In the genomic region with DNA sequence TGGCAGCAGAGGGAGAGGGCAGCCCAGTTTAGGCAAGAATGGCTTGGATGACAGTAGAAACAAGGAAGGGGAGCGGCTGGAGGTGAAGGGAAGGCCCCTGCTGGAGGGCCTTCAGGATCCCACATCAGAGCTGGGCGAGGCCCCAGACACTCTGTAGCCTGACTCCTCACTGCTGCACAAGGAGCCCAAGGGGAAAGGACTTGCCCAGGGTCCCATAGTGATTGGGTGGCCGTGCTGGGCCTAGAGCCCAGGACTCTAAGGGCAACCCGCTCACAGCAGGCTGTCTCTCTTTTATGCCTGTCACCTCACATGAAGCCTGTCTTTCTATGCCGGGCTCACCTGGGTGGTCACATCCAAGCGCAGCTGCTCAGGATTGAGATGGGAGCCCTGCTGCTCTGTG, we compare ENCODE assay signal across 9 cellular contexts. TPM values are rescaled to one million over a fixed set of nuclear protein-coding genes. Genes with fewer than 3 reads are reported as not detected.
"Had no signal": no experiment of that assay in that cellular context is flagged by ENCODE, and none has a peak within 500 bp of the region (broad histone marks: within the 10 kb centered on the region; RNA-seq: fewer than 3 reads in every experiment).

No MANE protein-coding gene starts in this region.

- H3K4me1 ChIP-seq: HAP-1 had no signal

- H3K4me3 Mint-ChIP-seq: HFFc6 had no signal

- H3K4me3 ChIP-seq: GM23248, HAP-1 had no signal

- H3K27ac Mint-ChIP-seq: HFFc6 had no signal

- H3K27ac ChIP-seq: GM23248, HL-60 had no signal

- H3K9me3 Mint-ChIP-seq: HFFc6 had no signal

- H3K9me3 ChIP-seq: HAP-1 had no signal

- DNase-seq: GM23248, GOT3, HFFc6, IMR-90 had no signal

- H3K9ac ChIP-seq: GM23248 had no signal

- FAIRE-seq: HTR-8/SVneo had no signal

RNA-seq across cellular contexts. Expression of gene TMEM151B, which starts 33.6 kb away (rescaled TPM):
- total RNA-seq: GM23248, HFFc6, IMR-90 had no signal
- polyA plus RNA-seq: GM23248, IMR-90 had no signal

RNA-seq across cellular contexts. Expression of gene SPATS1, which starts 38.6 kb away (rescaled TPM):
- total RNA-seq: GM23248, H4, H7, HFFc6, IMR-90 had no signal
- polyA plus RNA-seq: GM23248, IMR-90 had no signal
